Comparison of ENCODE assay signal across 29 cellular contexts in genomic region chr2:54752439-54752838, GRCh38.
"Had no signal": no experiment of that assay in that cellular context is flagged by ENCODE, and none has a peak within 500 bp of the region (broad histone marks: within the 10 kb centered on the region; RNA-seq: fewer than 3 reads in every experiment).

No MANE protein-coding gene starts in this region.

- H3K4me3 ChIP-seq: stomach, suprapubic skin, testis, thoracic aorta, thyroid gland, tibial artery, tibial nerve, transverse colon, upper lobe of left lung, upper lobe of right lung, uterus, vagina had no signal

- H3K27me3 Mint-ChIP-seq: stimulated activated memory B cell treated with anti-CD40 and anti-IgM and Interleukin-4, amounts not matched to agents 10 μg/mL and 1 μg/mL and 100 μg/mL, for 72 hours; stimulated activated naive B cell treated with anti-CD40 and anti-IgM and Interleukin-4, amounts not matched to agents 10 μg/mL and 1 μg/mL and 100 μg/mL, for 72 hours; stimulated activated naive CD8-positive, alpha-beta T cell treated with anti-CD3 and anti-CD28 coated beads, Interleukin-15, Interleukin-2, amounts not matched to agents 100 ng/mL and 50 ng/mL, for 24 hours; type B pancreatic cell had no signal

- DNase-seq: stimulated activated CD4-positive, alpha-beta T cell treated with anti-CD3 and anti-CD28 coated beads, Interleukin-2, amount 100 ng/mL, for 48 hours; stimulated activated CD4-positive, alpha-beta T cell treated with anti-CD3 and anti-CD28 coated beads, Interleukin-4, amount 100 ng/mL, for 1 hour; stimulated activated CD4-positive, alpha-beta T cell treated with anti-CD3 and anti-CD28 coated beads, Interleukin-4, amount 100 ng/mL, for 24 hours; stimulated activated CD4-positive, alpha-beta T cell treated with anti-CD3 and anti-CD28 coated beads, Interleukin-4, amount 100 ng/mL, for 4 hours; stimulated activated CD8-positive, alpha-beta memory T cell treated with anti-CD3 and anti-CD28 coated beads, Interleukin-4, amount 100 ng/mL, for 48 hours; stimulated activated naive B cell treated with anti-CD40 and anti-IgM and Interleukin-4, amounts not matched to agents 10 μg/mL and 1 μg/mL and 100 μg/mL, for 72 hours; stimulated activated naive CD4-positive, alpha-beta T cell; stimulated activated naive CD4-positive, alpha-beta T cell treated with Interleukin-2 at 50 U/mL for 16 hours; stimulated activated naive CD8-positive, alpha-beta T cell treated with anti-CD3 and anti-CD28 coated beads, Interleukin-15, amount 100 ng/mL, for 72 hours; stimulated activated naive CD8-positive, alpha-beta T cell treated with anti-CD3 and anti-CD28 coated beads, Interleukin-15, Interleukin-2, amounts not matched to agents 100 U/mL and 50 U/mL, for 24 hours; stomach; substantia nigra; testis; thyroid gland; tibial artery; transverse colon; trophoblast cell; upper lobe of left lung; upper lobe of right lung; uterus had no signal

- FAIRE-seq: urothelium cell line had no signal

- H3K4me1 ChIP-seq: stomach, testis, tibial artery, tibial nerve, transverse colon, upper lobe of left lung, upper lobe of right lung, uterus, vagina had no signal

- H3K9me3 Mint-ChIP-seq: stimulated activated memory B cell treated with anti-CD40 and anti-IgM and Interleukin-4, amounts not matched to agents 10 μg/mL and 1 μg/mL and 100 μg/mL, for 72 hours; stimulated activated naive CD8-positive, alpha-beta T cell treated with anti-CD3 and anti-CD28 coated beads, Interleukin-15, amount 100 ng/mL, for 72 hours; stimulated activated naive CD8-positive, alpha-beta T cell treated with anti-CD3 and anti-CD28 coated beads, Interleukin-15, Interleukin-2, amounts not matched to agents 100 ng/mL and 50 ng/mL, for 24 hours; type B pancreatic cell had no signal

- H3K36me3 Mint-ChIP-seq: stimulated activated effector memory CD8-positive, alpha-beta T cell treated with anti-CD3 and anti-CD28 coated beads, Interleukin-12 subunit alpha, Interleukin-12 subunit beta, amount 100 ng/mL, for 72 hours; stimulated activated naive B cell treated with anti-CD40 and anti-IgM and Interleukin-4, amounts not matched to agents 10 μg/mL and 1 μg/mL and 100 μg/mL, for 72 hours; type B pancreatic cell had no signal

- H3K36me3 ChIP-seq: stomach, suprapubic skin, thoracic aorta, thyroid gland, tibial artery, tibial nerve, transverse colon, upper lobe of left lung, upper lobe of right lung, uterus, vagina had no signal

- H3K27ac ChIP-seq: stomach, suprapubic skin, testis, thoracic aorta, thyroid gland, tibial artery, tibial nerve, transverse colon, upper lobe of left lung, upper lobe of right lung, uterus, vagina had no signal

- H3K9me3 ChIP-seq: stomach, suprapubic skin, testis, thoracic aorta, thyroid gland, tibial artery, transverse colon, upper lobe of left lung, upper lobe of right lung, uterus, vagina had no signal

- H3K27me3 ChIP-seq: stomach, suprapubic skin, testis, thyroid gland, tibial artery, tibial nerve, transverse colon, upper lobe of left lung, upper lobe of right lung, uterus, vagina had no signal

- H3K27ac Mint-ChIP-seq: stimulated activated effector memory CD8-positive, alpha-beta T cell treated with anti-CD3 and anti-CD28 coated beads, Interleukin-12 subunit alpha, Interleukin-12 subunit beta, amount 100 ng/mL, for 72 hours; stimulated activated naive B cell treated with anti-CD40 and anti-IgM and Interleukin-4, amounts not matched to agents 10 μg/mL and 1 μg/mL and 100 μg/mL, for 72 hours; stimulated activated naive CD8-positive, alpha-beta T cell treated with anti-CD3 and anti-CD28 coated beads, Interleukin-15, amount 100 ng/mL, for 72 hours; stimulated activated naive CD8-positive, alpha-beta T cell treated with anti-CD3 and anti-CD28 coated beads, Interleukin-15, Interleukin-2, amounts not matched to agents 100 ng/mL and 50 ng/mL, for 24 hours; type B pancreatic cell had no signal

- H3K4me3 Mint-ChIP-seq: stimulated activated effector memory CD8-positive, alpha-beta T cell treated with anti-CD3 and anti-CD28 coated beads, Interleukin-12 subunit alpha, Interleukin-12 subunit beta, amount 100 ng/mL, for 72 hours; stimulated activated memory B cell treated with anti-CD40 and anti-IgM and Interleukin-4, amounts not matched to agents 10 μg/mL and 1 μg/mL and 100 μg/mL, for 72 hours; stimulated activated naive B cell treated with anti-CD40 and anti-IgM and Interleukin-4, amounts not matched to agents 10 μg/mL and 1 μg/mL and 100 μg/mL, for 72 hours; stimulated activated naive CD8-positive, alpha-beta T cell treated with anti-CD3 and anti-CD28 coated beads, Interleukin-15, amount 100 ng/mL, for 72 hours; stimulated activated naive CD8-positive, alpha-beta T cell treated with anti-CD3 and anti-CD28 coated beads, Interleukin-15, Interleukin-2, amounts not matched to agents 100 ng/mL and 50 ng/mL, for 24 hours; type B pancreatic cell had no signal

- ATAC-seq: stimulated activated effector memory CD8-positive, alpha-beta T cell treated with anti-CD3 and anti-CD28 coated beads, Interleukin-12 subunit alpha, Interleukin-12 subunit beta, amount 100 ng/mL, for 72 hours; stimulated activated memory B cell treated with anti-CD40 and anti-IgM and Interleukin-4, amounts not matched to agents 10 μg/mL and 1 μg/mL and 100 μg/mL, for 72 hours; stimulated activated naive B cell treated with anti-CD40 and anti-IgM and Interleukin-4, amounts not matched to agents 10 μg/mL and 1 μg/mL and 100 μg/mL, for 72 hours; stimulated activated naive CD8-positive, alpha-beta T cell treated with anti-CD3 and anti-CD28 coated beads, Interleukin-15, amount 100 ng/mL, for 72 hours; stimulated activated naive CD8-positive, alpha-beta T cell treated with anti-CD3 and anti-CD28 coated beads, Interleukin-15, Interleukin-2, amounts not matched to agents 100 U/mL and 50 U/mL, for 24 hours; upper lobe of right lung had no signal
